1 cellular context compared by ENCODE assay signal in the genomic region with DNA sequence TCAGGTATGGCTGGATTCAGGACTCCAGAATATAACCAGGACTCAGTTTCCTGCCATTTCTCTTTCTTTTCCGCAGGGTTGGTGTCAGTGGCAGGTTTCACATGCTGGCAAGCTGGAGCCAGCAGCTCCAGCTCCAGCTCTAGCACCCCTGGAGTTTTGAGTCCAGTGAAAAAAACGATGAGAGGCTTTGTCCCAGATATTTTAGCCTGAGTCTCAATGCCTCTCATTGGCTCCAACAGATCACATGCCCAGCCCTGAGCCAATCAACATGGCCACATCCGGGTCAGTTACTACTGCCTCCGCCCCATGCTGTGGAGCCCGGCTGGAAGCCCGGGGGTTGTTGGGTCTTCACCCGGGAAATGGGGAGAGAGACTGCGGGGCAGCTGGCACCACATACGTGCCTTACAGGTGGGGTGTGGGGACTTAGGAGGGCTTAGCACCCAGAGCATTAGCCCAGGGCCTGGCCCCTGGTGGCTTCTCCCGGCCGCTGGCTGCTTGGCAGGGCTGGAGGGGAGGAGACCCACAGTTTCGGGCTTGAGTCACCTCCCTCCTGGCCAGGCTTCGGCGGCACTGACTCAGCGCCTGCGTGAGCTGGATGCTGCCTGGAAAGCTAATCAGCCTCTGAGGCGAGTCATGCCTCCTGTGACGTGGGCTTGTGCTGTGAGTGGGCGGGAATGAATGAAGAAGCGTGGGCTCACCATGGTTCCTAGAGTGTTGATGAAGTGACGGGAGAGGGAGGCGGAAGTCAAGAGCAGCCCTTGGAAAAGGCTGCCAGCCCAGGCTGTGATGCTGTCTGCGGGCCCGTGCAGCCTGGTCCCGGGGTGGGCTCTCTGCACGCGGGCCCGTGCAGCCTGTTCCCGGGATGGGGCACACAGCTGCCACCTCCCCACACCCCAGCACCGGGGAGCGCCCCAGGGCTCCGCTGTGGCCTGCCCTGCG.
A peak's percentile ranks its signal among the peaks of the same experiment; 100 is the strongest.
TF ChIP-seq lines count a peak whose summit lies in the region.

No MANE protein-coding gene starts in this region.

TF ChIP-seq in K562, 482 proteins besides CTCF, POLR2A, EP300 and RAD21 (continued from another document and continues in another):
- TF ChIP-seq RAD51 (IDR thresholded peaks at IDR 0.05; ENCODE audit: borderline replicate concordance, low read depth) (peak; percentile 95), CBFA2T3 (IDR thresholded peaks at IDR 0.05) (peak; percentile 31; the same call in 1 of the 2 replicates), FIP1L1 (IDR thresholded peaks at IDR 0.05; ENCODE audit: low read depth, low read length, poor library complexity, severe bottlenecking) (peak; percentile 31), LCOR (CRISPR knock-in tag; IDR thresholded peaks at IDR 0.05) (peak; percentile 90), BCL6 (CRISPR knock-in tag; IDR thresholded peaks at IDR 0.05) (no peak), RB1 (IDR thresholded peaks at IDR 0.05; ENCODE audit: low read depth) (peak; percentile 55; the same call in 1 of the 2 replicates), ATF1 (CRISPR knock-in tag; IDR thresholded peaks at IDR 0.05) (no peak), ATF1 (tag; IDR thresholded peaks at IDR 0.05) (peak; percentile 93), SMARCE1 (IDR thresholded peaks at IDR 0.05) (peak; percentile 65), MXI1 (IDR thresholded peaks at IDR 0.05; ENCODE audit: low read depth, low read length) (peak; percentile 65; the same call in 1 of the 2 replicates), NCOA4 (IDR thresholded peaks at IDR 0.05; ENCODE audit: partially characterized antibody) (no peak), ELF1 (tag; IDR thresholded peaks at IDR 0.05) (no peak), EP400 (IDR thresholded peaks at IDR 0.05) (peak; percentile 90), POLR2B (IDR thresholded peaks at IDR 0.05; ENCODE audit: low read depth, partially characterized antibody) (peak; percentile 93), GATAD2A (IDR thresholded peaks at IDR 0.05) (peak; percentile 49; the same call in 1 of the 2 replicates), FOXK2 (conservative IDR thresholded peaks at IDR 0.05 in 1 of 2, IDR thresholded peaks at IDR 0.05 in 1 of 2; ENCODE audit: low read depth in 2 of 2) (peak; percentile 39 to 55; a peak in 3 of 4 replicates), PHF8 (IDR thresholded peaks at IDR 0.05; ENCODE audit: borderline replicate concordance, low read length) (peak; percentile 98), TEAD1 (CRISPR knock-in tag; IDR thresholded peaks at IDR 0.05) (0 out of 4 replicates have a peak, but pooled peaks of 1 of the 2 experiments have one; percentile 63), MAFF (IDR thresholded peaks at IDR 0.05; ENCODE audit: low read length) (no peak; the same call in 1 of the 2 replicates), POLR2AphosphoS2 (IDR thresholded peaks at IDR 0.05; ENCODE audit: low read length) (peak; percentile 71; the same call in 1 of the 2 replicates), HCFC1 (IDR thresholded peaks at IDR 0.05; ENCODE audit: low read depth, low read length) (no peak), STAT5B (CRISPR knock-in tag; IDR thresholded peaks at IDR 0.05) (no peak), ZNF232 (CRISPR knock-in tag; IDR thresholded peaks at IDR 0.05) (no peak), PRPF4 (IDR thresholded peaks at IDR 0.05; ENCODE audit: insufficient read depth, low read depth, low read length, poor library complexity, severe bottlenecking) (no peak), KLF13 (tag; IDR thresholded peaks at IDR 0.05; ENCODE audit: borderline replicate concordance, low read depth) (no peak), MTA3 (IDR thresholded peaks at IDR 0.05; ENCODE audit: borderline replicate concordance) (no peak; the same call in 1 of the 2 replicates), ZNF184 (CRISPR knock-in tag; IDR thresholded peaks at IDR 0.05) (no peak), ESRRB (CRISPR knock-in tag; IDR thresholded peaks at IDR 0.05; ENCODE audit: borderline replicate concordance) (no peak), BCOR (IDR thresholded peaks at IDR 0.05) (0 out of 2 replicates have a peak, but pooled peaks have one; percentile 14), ATF7 (IDR thresholded peaks at IDR 0.05) (peak; percentile 86), MAZ (CRISPR knock-in tag; conservative IDR thresholded peaks at IDR 0.05 in 1 of 2, IDR thresholded peaks at IDR 0.05 in 1 of 2) (peak; percentile 61 to 68), LEF1 (IDR thresholded peaks at IDR 0.05) (0 out of 2 replicates have a peak, but pooled peaks have one; percentile 36), CAMTA2 (CRISPR knock-in tag; conservative IDR thresholded peaks at IDR 0.05) (no peak), MAFK (IDR thresholded peaks at IDR 0.05; ENCODE audit: low read length) (peak; percentile 47), SIN3A (IDR thresholded peaks at IDR 0.05; ENCODE audit: borderline replicate concordance in 2 of 2, control insufficient read depth in 1 of 2, low read depth in 2 of 2, low read length in 2 of 2) (0 out of 4 replicates have a peak, but pooled peaks of 1 of the 2 experiments have one; percentile 27), CBX1 (IDR thresholded peaks at IDR 0.05; ENCODE audit: low read depth) (peak; percentile 71), HDAC6 (IDR thresholded peaks at IDR 0.05; ENCODE audit: low read depth, low read length) (no peak), ZSCAN32 (CRISPR knock-in tag; IDR thresholded peaks at IDR 0.05) (no peak), HEY1 (CRISPR knock-in tag; IDR thresholded peaks at IDR 0.05; ENCODE audit: borderline replicate concordance) (no peak)
- TF ChIP-seq, protein P1, sequence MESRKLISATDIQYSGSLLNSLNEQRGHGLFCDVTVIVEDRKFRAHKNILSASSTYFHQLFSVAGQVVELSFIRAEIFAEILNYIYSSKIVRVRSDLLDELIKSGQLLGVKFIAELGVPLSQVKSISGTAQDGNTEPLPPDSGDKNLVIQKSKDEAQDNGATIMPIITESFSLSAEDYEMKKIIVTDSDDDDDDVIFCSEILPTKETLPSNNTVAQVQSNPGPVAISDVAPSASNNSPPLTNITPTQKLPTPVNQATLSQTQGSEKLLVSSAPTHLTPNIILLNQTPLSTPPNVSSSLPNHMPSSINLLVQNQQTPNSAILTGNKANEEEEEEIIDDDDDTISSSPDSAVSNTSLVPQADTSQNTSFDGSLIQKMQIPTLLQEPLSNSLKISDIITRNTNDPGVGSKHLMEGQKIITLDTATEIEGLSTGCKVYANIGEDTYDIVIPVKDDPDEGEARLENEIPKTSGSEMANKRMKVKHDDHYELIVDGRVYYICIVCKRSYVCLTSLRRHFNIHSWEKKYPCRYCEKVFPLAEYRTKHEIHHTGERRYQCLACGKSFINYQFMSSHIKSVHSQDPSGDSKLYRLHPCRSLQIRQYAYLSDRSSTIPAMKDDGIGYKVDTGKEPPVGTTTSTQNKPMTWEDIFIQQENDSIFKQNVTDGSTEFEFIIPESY (CRISPR knock-in tag; IDR thresholded peaks at IDR 0.05): no peak
- TF ChIP-seq, protein P2, sequence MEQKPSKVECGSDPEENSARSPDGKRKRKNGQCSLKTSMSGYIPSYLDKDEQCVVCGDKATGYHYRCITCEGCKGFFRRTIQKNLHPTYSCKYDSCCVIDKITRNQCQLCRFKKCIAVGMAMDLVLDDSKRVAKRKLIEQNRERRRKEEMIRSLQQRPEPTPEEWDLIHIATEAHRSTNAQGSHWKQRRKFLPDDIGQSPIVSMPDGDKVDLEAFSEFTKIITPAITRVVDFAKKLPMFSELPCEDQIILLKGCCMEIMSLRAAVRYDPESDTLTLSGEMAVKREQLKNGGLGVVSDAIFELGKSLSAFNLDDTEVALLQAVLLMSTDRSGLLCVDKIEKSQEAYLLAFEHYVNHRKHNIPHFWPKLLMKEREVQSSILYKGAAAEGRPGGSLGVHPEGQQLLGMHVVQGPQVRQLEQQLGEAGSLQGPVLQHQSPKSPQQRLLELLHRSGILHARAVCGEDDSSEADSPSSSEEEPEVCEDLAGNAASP (IDR thresholded peaks at IDR 0.05): no peak
- TF ChIP-seq, protein P3, sequence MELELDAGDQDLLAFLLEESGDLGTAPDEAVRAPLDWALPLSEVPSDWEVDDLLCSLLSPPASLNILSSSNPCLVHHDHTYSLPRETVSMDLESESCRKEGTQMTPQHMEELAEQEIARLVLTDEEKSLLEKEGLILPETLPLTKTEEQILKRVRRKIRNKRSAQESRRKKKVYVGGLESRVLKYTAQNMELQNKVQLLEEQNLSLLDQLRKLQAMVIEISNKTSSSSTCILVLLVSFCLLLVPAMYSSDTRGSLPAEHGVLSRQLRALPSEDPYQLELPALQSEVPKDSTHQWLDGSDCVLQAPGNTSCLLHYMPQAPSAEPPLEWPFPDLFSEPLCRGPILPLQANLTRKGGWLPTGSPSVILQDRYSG (tag; conservative IDR thresholded peaks at IDR 0.05; ENCODE audit: low read depth): no peak
- TF ChIP-seq, protein P4, sequence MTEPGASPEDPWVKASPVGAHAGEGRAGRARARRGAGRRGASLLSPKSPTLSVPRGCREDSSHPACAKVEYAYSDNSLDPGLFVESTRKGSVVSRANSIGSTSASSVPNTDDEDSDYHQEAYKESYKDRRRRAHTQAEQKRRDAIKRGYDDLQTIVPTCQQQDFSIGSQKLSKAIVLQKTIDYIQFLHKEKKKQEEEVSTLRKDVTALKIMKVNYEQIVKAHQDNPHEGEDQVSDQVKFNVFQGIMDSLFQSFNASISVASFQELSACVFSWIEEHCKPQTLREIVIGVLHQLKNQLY (CRISPR knock-in tag; conservative IDR thresholded peaks at IDR 0.05): no peak
- TF ChIP-seq, protein P5, sequence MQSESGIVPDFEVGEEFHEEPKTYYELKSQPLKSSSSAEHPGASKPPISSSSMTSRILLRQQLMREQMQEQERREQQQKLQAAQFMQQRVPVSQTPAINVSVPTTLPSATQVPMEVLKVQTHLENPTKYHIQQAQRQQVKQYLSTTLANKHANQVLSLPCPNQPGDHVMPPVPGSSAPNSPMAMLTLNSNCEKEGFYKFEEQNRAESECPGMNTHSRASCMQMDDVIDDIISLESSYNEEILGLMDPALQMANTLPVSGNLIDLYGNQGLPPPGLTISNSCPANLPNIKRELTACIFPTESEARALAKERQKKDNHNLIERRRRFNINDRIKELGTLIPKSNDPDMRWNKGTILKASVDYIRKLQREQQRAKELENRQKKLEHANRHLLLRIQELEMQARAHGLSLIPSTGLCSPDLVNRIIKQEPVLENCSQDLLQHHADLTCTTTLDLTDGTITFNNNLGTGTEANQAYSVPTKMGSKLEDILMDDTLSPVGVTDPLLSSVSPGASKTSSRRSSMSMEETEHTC (IDR thresholded peaks at IDR 0.05): peak; percentile 53; the same call in 1 of the 2 replicates
- TF ChIP-seq, protein P6, sequence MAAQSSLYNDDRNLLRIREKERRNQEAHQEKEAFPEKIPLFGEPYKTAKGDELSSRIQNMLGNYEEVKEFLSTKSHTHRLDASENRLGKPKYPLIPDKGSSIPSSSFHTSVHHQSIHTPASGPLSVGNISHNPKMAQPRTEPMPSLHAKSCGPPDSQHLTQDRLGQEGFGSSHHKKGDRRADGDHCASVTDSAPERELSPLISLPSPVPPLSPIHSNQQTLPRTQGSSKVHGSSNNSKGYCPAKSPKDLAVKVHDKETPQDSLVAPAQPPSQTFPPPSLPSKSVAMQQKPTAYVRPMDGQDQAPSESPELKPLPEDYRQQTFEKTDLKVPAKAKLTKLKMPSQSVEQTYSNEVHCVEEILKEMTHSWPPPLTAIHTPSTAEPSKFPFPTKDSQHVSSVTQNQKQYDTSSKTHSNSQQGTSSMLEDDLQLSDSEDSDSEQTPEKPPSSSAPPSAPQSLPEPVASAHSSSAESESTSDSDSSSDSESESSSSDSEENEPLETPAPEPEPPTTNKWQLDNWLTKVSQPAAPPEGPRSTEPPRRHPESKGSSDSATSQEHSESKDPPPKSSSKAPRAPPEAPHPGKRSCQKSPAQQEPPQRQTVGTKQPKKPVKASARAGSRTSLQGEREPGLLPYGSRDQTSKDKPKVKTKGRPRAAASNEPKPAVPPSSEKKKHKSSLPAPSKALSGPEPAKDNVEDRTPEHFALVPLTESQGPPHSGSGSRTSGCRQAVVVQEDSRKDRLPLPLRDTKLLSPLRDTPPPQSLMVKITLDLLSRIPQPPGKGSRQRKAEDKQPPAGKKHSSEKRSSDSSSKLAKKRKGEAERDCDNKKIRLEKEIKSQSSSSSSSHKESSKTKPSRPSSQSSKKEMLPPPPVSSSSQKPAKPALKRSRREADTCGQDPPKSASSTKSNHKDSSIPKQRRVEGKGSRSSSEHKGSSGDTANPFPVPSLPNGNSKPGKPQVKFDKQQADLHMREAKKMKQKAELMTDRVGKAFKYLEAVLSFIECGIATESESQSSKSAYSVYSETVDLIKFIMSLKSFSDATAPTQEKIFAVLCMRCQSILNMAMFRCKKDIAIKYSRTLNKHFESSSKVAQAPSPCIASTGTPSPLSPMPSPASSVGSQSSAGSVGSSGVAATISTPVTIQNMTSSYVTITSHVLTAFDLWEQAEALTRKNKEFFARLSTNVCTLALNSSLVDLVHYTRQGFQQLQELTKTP (IDR thresholded peaks at IDR 0.05; ENCODE audit: low read depth in 1 of 2, partially characterized antibody in 2 of 2): peak in 1 of 2 experiments; percentile 27
- TF ChIP-seq, protein P7, sequence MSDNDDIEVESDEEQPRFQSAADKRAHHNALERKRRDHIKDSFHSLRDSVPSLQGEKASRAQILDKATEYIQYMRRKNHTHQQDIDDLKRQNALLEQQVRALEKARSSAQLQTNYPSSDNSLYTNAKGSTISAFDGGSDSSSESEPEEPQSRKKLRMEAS (CRISPR knock-in tag; IDR thresholded peaks at IDR 0.05): peak; percentile 91
- TF ChIP-seq, protein P8, sequence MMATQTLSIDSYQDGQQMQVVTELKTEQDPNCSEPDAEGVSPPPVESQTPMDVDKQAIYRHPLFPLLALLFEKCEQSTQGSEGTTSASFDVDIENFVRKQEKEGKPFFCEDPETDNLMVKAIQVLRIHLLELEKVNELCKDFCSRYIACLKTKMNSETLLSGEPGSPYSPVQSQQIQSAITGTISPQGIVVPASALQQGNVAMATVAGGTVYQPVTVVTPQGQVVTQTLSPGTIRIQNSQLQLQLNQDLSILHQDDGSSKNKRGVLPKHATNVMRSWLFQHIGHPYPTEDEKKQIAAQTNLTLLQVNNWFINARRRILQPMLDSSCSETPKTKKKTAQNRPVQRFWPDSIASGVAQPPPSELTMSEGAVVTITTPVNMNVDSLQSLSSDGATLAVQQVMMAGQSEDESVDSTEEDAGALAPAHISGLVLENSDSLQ (IDR thresholded peaks at IDR 0.05): peak; percentile 68
- TF ChIP-seq, protein P9, sequence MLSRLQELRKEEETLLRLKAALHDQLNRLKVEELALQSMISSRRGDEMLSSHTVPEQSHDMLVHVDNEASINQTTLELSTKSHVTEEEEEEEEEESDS (CRISPR knock-in tag; IDR thresholded peaks at IDR 0.05): no peak
- TF ChIP-seq, protein P10, sequence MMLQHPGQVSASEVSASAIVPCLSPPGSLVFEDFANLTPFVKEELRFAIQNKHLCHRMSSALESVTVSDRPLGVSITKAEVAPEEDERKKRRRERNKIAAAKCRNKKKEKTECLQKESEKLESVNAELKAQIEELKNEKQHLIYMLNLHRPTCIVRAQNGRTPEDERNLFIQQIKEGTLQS (IDR thresholded peaks at IDR 0.05): peak; percentile 89
- TF ChIP-seq, protein P10 (CRISPR knock-in tag; conservative IDR thresholded peaks at IDR 0.05): no peak; the same call in 1 of the 2 replicates
